1 cellular context compared by ENCODE assay signal in genomic region chr11:90438069-90438468, GRCh38.
TF ChIP-seq lines count a peak whose summit lies in the region.

No MANE protein-coding gene starts in this region.

TF ChIP-seq in H1, 55 proteins besides CTCF, POLR2A, EP300 and RAD21 (continued from another document):
- TF ChIP-seq CHD7 (IDR thresholded peaks at IDR 0.05; ENCODE audit: insufficient replicate concordance, low read length), result peak; percentile 87
- no peak for TF ChIP-seq GABPA (IDR thresholded peaks at IDR 0.05; ENCODE audit: borderline replicate concordance, insufficient read depth, low read length)
- TF ChIP-seq EZH2 (IDR thresholded peaks at IDR 0.05; ENCODE audit: low read depth, low read length, severe bottlenecking), result no peak
- peak; percentile 69 for TF ChIP-seq ASH2L (IDR thresholded peaks at IDR 0.05; ENCODE audit: low read length)
- no peak for TF ChIP-seq CHD1 (IDR thresholded peaks at IDR 0.05; ENCODE audit: low read depth, low read length)
- TF ChIP-seq SUZ12 (IDR thresholded peaks at IDR 0.05; ENCODE audit: low read length), result no peak
- no peak for TF ChIP-seq ZNF274 (IDR thresholded peaks at IDR 0.05; ENCODE audit: borderline replicate concordance, extremely low read depth, low read length)
- no peak for TF ChIP-seq CHD2 (IDR thresholded peaks at IDR 0.05; ENCODE audit: low read length)
- no peak for TF ChIP-seq HDAC2 (IDR thresholded peaks at IDR 0.05; ENCODE audit: borderline replicate concordance in 1 of 2, low read depth in 2 of 2, low read length in 2 of 2)
- no peak for TF ChIP-seq HDAC6 (IDR thresholded peaks at IDR 0.05; ENCODE audit: low read depth, low read length)
- no peak for TF ChIP-seq TCF12 (IDR thresholded peaks at IDR 0.05; ENCODE audit: low read depth, low read length)
- TF ChIP-seq ATF3 (IDR thresholded peaks at IDR 0.05; ENCODE audit: insufficient read depth, low read depth, low read length), result no peak
- TF ChIP-seq POU5F1 (IDR thresholded peaks at IDR 0.05; ENCODE audit: low read depth, low read length), result 0 out of 2 replicates have a peak, but pooled peaks have one; percentile 40
- peak; percentile 86 for TF ChIP-seq SP1 (IDR thresholded peaks at IDR 0.05; ENCODE audit: low read depth, low read length)
- TF ChIP-seq SP4 (IDR thresholded peaks at IDR 0.05; ENCODE audit: low read length), result no peak
- TF ChIP-seq SIN3A (conservative IDR thresholded peaks at IDR 0.05 in 1 of 2, IDR thresholded peaks at IDR 0.05 in 1 of 2; ENCODE audit: low read depth in 1 of 2, low read length in 2 of 2), result no peak
- TF ChIP-seq POLR2AphosphoS5 (IDR thresholded peaks at IDR 0.05; ENCODE audit: low read depth, low read length), result no peak
- TF ChIP-seq TEAD4 (IDR thresholded peaks at IDR 0.05; ENCODE audit: low read depth, low read length), result peak; percentile 96
- TF ChIP-seq GTF2F1 (IDR thresholded peaks at IDR 0.05; ENCODE audit: borderline replicate concordance, low read depth, low read length), result no peak
- peak in 1 of 2 experiments; percentile 61 for TF ChIP-seq BCL11A (IDR thresholded peaks at IDR 0.05; ENCODE audit: low read depth in 2 of 2, low read length in 2 of 2)
